ENCODE assay signal across 25 cellular contexts in genomic region chr9:121144482-121144881, GRCh38.
"Had no signal": no experiment of that assay in that cellular context is flagged by ENCODE, and none has a peak within 500 bp of the region (broad histone marks: within the 10 kb centered on the region; RNA-seq: fewer than 3 reads in every experiment).

No MANE protein-coding gene starts in this region.

- DNase-seq: activated CD4-positive, alpha-beta T cell treated with anti-CD3 and anti-CD28 coated beads for 1 hour; activated CD4-positive, alpha-beta T cell treated with anti-CD3 and anti-CD28 coated beads, Interleukin-2, amount 50 U/mL, for 1 hour; activated CD8-positive, alpha-beta T cell treated with anti-CD3 and anti-CD28 coated beads for 36 hours; activated naive CD4-positive, alpha-beta T cell; activated T-cell treated with anti-CD3 and anti-CD28 coated beads, Interleukin-2, amount 50 U/mL, for 48 hours; anterior cingulate cortex; dermis blood vessel endothelial cell; effector CD4-positive, alpha-beta T cell; esophagus squamous epithelium; foreskin melanocyte; heart right ventricle; kidney glomerular epithelial cell; left lung; lower lobe of right lung; mesendoderm; ovary; right lobe of liver; stimulated activated CD4-positive, alpha-beta T cell treated with anti-CD3 and anti-CD28 coated beads, Interleukin-12 subunit alpha, Interleukin-12 subunit beta, amount 100 ng/mL, for 4 hours; stimulated activated CD4-positive, alpha-beta T cell treated with anti-CD3 and anti-CD28 coated beads, Interleukin-4, amount 100 ng/mL, for 1 hour; stimulated activated naive CD8-positive, alpha-beta T cell treated with anti-CD3 and anti-CD28 coated beads, Interleukin-15, amount 100 ng/mL, for 72 hours; SW 1271; T-helper 2 cell; thyroid gland; upper lobe of right lung had no signal

- H3K4me1 Mint-ChIP-seq: stimulated activated naive CD8-positive, alpha-beta T cell treated with anti-CD3 and anti-CD28 coated beads, Interleukin-15, amount 100 ng/mL, for 72 hours had no signal

- ATAC-seq: activated CD8-positive, alpha-beta T cell treated with anti-CD3 and anti-CD28 coated beads for 36 hours; heart right ventricle; left lung; lower lobe of right lung; stimulated activated naive CD8-positive, alpha-beta T cell treated with anti-CD3 and anti-CD28 coated beads, Interleukin-15, amount 100 ng/mL, for 72 hours; upper lobe of right lung had no signal

- H3K4me3 Mint-ChIP-seq: activated CD8-positive, alpha-beta T cell treated with anti-CD3 and anti-CD28 coated beads for 36 hours; stimulated activated naive CD8-positive, alpha-beta T cell treated with anti-CD3 and anti-CD28 coated beads, Interleukin-15, amount 100 ng/mL, for 72 hours had no signal

- H3K9me3 Mint-ChIP-seq: activated CD8-positive, alpha-beta T cell treated with anti-CD3 and anti-CD28 coated beads for 36 hours; stimulated activated naive CD8-positive, alpha-beta T cell treated with anti-CD3 and anti-CD28 coated beads, Interleukin-15, amount 100 ng/mL, for 72 hours had no signal

- H3K27me3 Mint-ChIP-seq: activated CD8-positive, alpha-beta T cell treated with anti-CD3 and anti-CD28 coated beads for 36 hours; progenitor cell of endocrine pancreas; stimulated activated naive CD8-positive, alpha-beta T cell treated with anti-CD3 and anti-CD28 coated beads, Interleukin-15, amount 100 ng/mL, for 72 hours had no signal

- H3K27ac Mint-ChIP-seq: activated CD8-positive, alpha-beta T cell treated with anti-CD3 and anti-CD28 coated beads for 36 hours; progenitor cell of endocrine pancreas; stimulated activated naive CD8-positive, alpha-beta T cell treated with anti-CD3 and anti-CD28 coated beads, Interleukin-15, amount 100 ng/mL, for 72 hours had no signal
